31 cellular contexts compared by ENCODE assay signal in genomic region chr2:193627187-193627917, GRCh38.
"Had no signal": no experiment of that assay in that cellular context is flagged by ENCODE, and none has a peak within 500 bp of the region (broad histone marks: within the 10 kb centered on the region; RNA-seq: fewer than 3 reads in every experiment).

No MANE protein-coding gene starts in this region.

- H3K27me3 Mint-ChIP-seq: activated naive CD8-positive, alpha-beta T cell treated with anti-CD3 and anti-CD28 coated beads for 36 hours; natural killer cell treated with Interleukin-12 subunit alpha and Interleukin-12 subunit beta and Interleukin-15 and Interleukin-18, amount 100 ng/mL, for 72 hours; T-helper 17 cell; type B pancreatic cell had no signal

- H3K36me3 ChIP-seq: adrenal gland, cardiac muscle cell, heart left ventricle, left lung, lower lobe of right lung, right atrium auricular region, thoracic aorta, uterus had no signal

- DNase-seq: activated CD4-positive, alpha-beta T cell treated with anti-CD3 and anti-CD28 coated beads for 48 hours; activated CD4-positive, alpha-beta T cell treated with anti-CD3 and anti-CD28 coated beads, Interleukin-2, amount 50 U/mL, for 48 hours; activated CD4-positive, CD25-positive, alpha-beta regulatory T cell; activated CD8-positive, alpha-beta memory T cell treated with anti-CD3 and anti-CD28 coated beads for 24 hours; activated effector memory CD4-positive, alpha-beta T cell treated with anti-CD3 and anti-CD28 coated beads, Interleukin-2, amount 50 U/mL, for 16 hours; activated naive CD4-positive, alpha-beta T cell treated with anti-CD3 and anti-CD28 coated beads for 36 hours; activated naive CD8-positive, alpha-beta T cell treated with anti-CD3 and anti-CD28 coated beads for 36 hours; adrenal gland; aorta; body of pancreas; cerebellar nuclear complex; dorsolateral prefrontal cortex; effector memory CD4-positive, alpha-beta T cell; foreskin fibroblast; heart left ventricle; kidney glomerular epithelial cell; left lung; lower lobe of right lung; mesendoderm; stimulated activated CD4-positive, alpha-beta T cell treated with anti-CD3 and anti-CD28 coated beads, Interleukin-2, amount 100 ng/mL, for 48 hours; stimulated activated naive CD4-positive, alpha-beta T cell treated with Interleukin-2 at 50 U/mL for 16 hours; T-helper 17 cell; T1000; uterus had no signal

- H3K27ac ChIP-seq: adrenal gland, body of pancreas, cardiac muscle cell, coronary artery, dorsolateral prefrontal cortex, heart left ventricle, left lung, lower lobe of right lung, right atrium auricular region, thoracic aorta, uterus had no signal

- H3K27ac Mint-ChIP-seq: activated naive CD4-positive, alpha-beta T cell treated with anti-CD3 and anti-CD28 coated beads for 36 hours; activated naive CD8-positive, alpha-beta T cell treated with anti-CD3 and anti-CD28 coated beads for 36 hours; activated T-helper 1 cell treated with anti-CD3 and anti-CD28 coated beads, Interleukin-12 subunit alpha, Interleukin-12 subunit beta, Interleukin-2, Interleukin-4 antibody, amounts not matched to agents 30 ng/mL and 10 ng/mL and 1 ng/mL, durations not matched to agents 14 hours and 24 hours and 36 hours; natural killer cell treated with Interleukin-12 subunit alpha and Interleukin-12 subunit beta and Interleukin-15 and Interleukin-18, amount 100 ng/mL, for 72 hours; T-helper 17 cell; type B pancreatic cell had no signal

- H3K9me3 Mint-ChIP-seq: activated T-helper 1 cell treated with anti-CD3 and anti-CD28 coated beads, Interleukin-12 subunit alpha, Interleukin-12 subunit beta, Interleukin-2, Interleukin-4 antibody, amounts not matched to agents 30 ng/mL and 10 ng/mL and 1 ng/mL, durations not matched to agents 14 hours and 24 hours and 36 hours had no signal

- ATAC-seq: body of pancreas; heart left ventricle; left lung; lower lobe of right lung; natural killer cell treated with Interleukin-12 subunit alpha and Interleukin-12 subunit beta and Interleukin-15 and Interleukin-18, amount 100 ng/mL, for 72 hours; T-helper 17 cell had no signal

- H3K9me3 ChIP-seq: adrenal gland, body of pancreas, lower lobe of right lung, right atrium auricular region, thoracic aorta, uterus had no signal

- H3K4me1 ChIP-seq: adrenal gland, body of pancreas, heart left ventricle, left lung, lower lobe of right lung, right atrium auricular region, uterus had no signal

- H3K4me3 Mint-ChIP-seq: activated naive CD4-positive, alpha-beta T cell treated with anti-CD3 and anti-CD28 coated beads for 36 hours; activated naive CD8-positive, alpha-beta T cell treated with anti-CD3 and anti-CD28 coated beads for 36 hours; activated T-helper 1 cell treated with anti-CD3 and anti-CD28 coated beads, Interleukin-12 subunit alpha, Interleukin-12 subunit beta, Interleukin-2, Interleukin-4 antibody, amounts not matched to agents 30 ng/mL and 10 ng/mL and 1 ng/mL, durations not matched to agents 14 hours and 24 hours and 36 hours; natural killer cell treated with Interleukin-12 subunit alpha and Interleukin-12 subunit beta and Interleukin-15 and Interleukin-18, amount 100 ng/mL, for 72 hours; T-helper 17 cell; type B pancreatic cell had no signal

- H3K4me3 ChIP-seq: adrenal gland, body of pancreas, cardiac muscle cell, coronary artery, dorsolateral prefrontal cortex, heart left ventricle, left lung, lower lobe of right lung, right atrium auricular region, thoracic aorta, uterus had no signal

- H3K36me3 Mint-ChIP-seq: activated naive CD8-positive, alpha-beta T cell treated with anti-CD3 and anti-CD28 coated beads for 36 hours; type B pancreatic cell had no signal

- H3K27me3 ChIP-seq: adrenal gland, body of pancreas, cardiac muscle cell, dorsolateral prefrontal cortex, heart left ventricle, left lung, right atrium auricular region, uterus had no signal

- H3K4me1 Mint-ChIP-seq: activated naive CD8-positive, alpha-beta T cell treated with anti-CD3 and anti-CD28 coated beads for 36 hours; T-helper 17 cell had no signal
